ENCODE assay signal across 15 cellular contexts in the genomic region with DNA sequence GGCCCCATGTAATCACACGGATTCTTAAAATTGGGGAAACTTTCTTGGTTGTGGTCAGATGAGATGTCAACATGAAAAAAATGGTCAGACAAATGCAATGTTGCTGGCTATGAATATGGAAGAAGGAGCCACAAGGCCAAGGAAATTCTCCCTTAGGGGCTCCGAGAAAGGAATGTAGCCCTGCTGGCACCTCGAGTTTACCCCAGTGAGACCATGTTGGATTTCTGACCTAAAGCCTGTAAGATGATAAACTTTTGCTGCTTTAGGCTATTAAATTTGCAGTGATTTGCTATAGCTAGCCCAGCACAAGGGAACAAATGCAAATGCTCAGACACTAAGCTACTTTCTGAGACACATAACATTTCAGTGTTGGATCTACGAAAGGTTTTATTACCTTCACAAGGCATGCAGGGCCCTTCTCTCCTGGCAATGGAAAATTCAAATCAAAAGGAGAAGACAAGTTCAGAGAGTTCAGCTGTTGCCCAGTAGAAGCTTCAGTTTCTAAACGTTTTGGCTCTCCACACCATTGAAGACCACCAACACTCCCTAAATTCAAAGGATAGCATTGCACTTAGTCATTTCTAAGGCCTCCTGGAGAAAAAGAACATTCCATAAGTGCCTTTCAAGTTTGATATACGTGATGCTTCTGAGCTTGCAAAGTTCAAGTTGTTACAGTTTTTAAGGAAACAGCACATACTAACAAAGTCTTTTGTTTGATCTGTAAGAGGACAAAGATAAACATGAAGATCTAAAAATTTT. TPM values are rescaled to one million over a fixed set of nuclear protein-coding genes. Genes with fewer than 3 reads are reported as not detected.
DNase-seq lines count a peak whose midpoint lies in the region; ATAC-seq and TF ChIP-seq lines count a peak whose summit lies in the region.
"Had no signal": no experiment of that assay in that cellular context is flagged by ENCODE, and none has a peak within 500 bp of the region (broad histone marks: within the 10 kb centered on the region; RNA-seq: fewer than 3 reads in every experiment).

No MANE protein-coding gene starts in this region.

- ATAC-seq in RWPE2 (ENCODE audit: low read depth) (peak; percentile 67), GM21619 (IDR thresholded peaks at IDR 0.05; ENCODE audit: unreplicated experiment) (no peak)
- ATAC-seq: HepG2 had no signal

- no peaks in the 10 kb centered on the region for H3K4me1 Mint-ChIP-seq in progenitor cell of endocrine pancreas (ENCODE audit: low read depth)

- H3K27me3 ChIP-seq in RWPE2 (ENCODE audit: insufficient read depth, poor library complexity, severe bottlenecking), result no peaks in the 10 kb centered on the region

- H3K4me3 Mint-ChIP-seq in progenitor cell of endocrine pancreas (ENCODE audit: low read depth), result no peak overlapping the region

- H3K27me3 Mint-ChIP-seq in progenitor cell of endocrine pancreas, result no peaks in the 10 kb centered on the region

- TF ChIP-seq CTCF in RWPE2 (IDR thresholded peaks at IDR 0.05; ENCODE audit: poor library complexity, severe bottlenecking) (no peak), fibroblast of pulmonary artery (IDR thresholded peaks at IDR 0.05; ENCODE audit: low read length, missing control alignments) (no peak), progenitor cell of endocrine pancreas (IDR thresholded peaks at IDR 0.05; ENCODE audit: unreplicated experiment) (no peak)

- peak overlapping the region; percentile 38 for H3K27ac Mint-ChIP-seq in progenitor cell of endocrine pancreas

- H3K9me3 ChIP-seq in RWPE2 (ENCODE audit: severe bottlenecking), result no peaks in the 10 kb centered on the region
- H3K9me3 ChIP-seq: HAP-1 had no signal

- DNase-seq in ELR (ENCODE audit: low read depth), result peak; percentile 82
- DNase-seq in RWPE2 (ENCODE audit: low spot score), result no peak
- peak; percentile 85 for DNase-seq in fibroblast of pulmonary artery (ENCODE audit: low read depth)
- DNase-seq in progenitor cell of endocrine pancreas (ENCODE audit: low spot score, unreplicated experiment), result no peak
- no peak for DNase-seq in activated CD4-positive, alpha-beta T cell treated with anti-CD3 and anti-CD28 coated beads, Interleukin-2, amount 50 U/mL, for 48 hours
- no peak for DNase-seq in nucleus accumbens (lab: John Stamatoyannopoulos, UW)
- DNase-seq in NCI-H1694 treated with DMSO at 0.1 percent for 48 hours (lab: John Stamatoyannopoulos, UW), result no peak
- DNase-seq: activated CD4-positive, alpha-beta T cell treated with anti-CD3 and anti-CD28 coated beads for 4 hours; activated naive CD4-positive, alpha-beta T cell treated with anti-CD3 and anti-CD28 coated beads, Interleukin-2, amount 50 U/mL, for 16 hours; hypothalamus; NCI-H1694; T-helper 1 cell had no signal

- peaks cover 18% of the 10 kb centered on the region for H3K4me1 ChIP-seq in RWPE2 (ENCODE audit: insufficient read depth, poor library complexity, severe bottlenecking)
- H3K4me1 ChIP-seq: HAP-1 had no signal

- peaks cover 23% of the 10 kb centered on the region for H3K36me3 Mint-ChIP-seq in progenitor cell of endocrine pancreas (ENCODE audit: insufficient read depth)

- H3K27ac ChIP-seq in RWPE2 (ENCODE audit: poor library complexity, severe bottlenecking), result peak overlapping the region; percentile 51

- no peak overlapping the region for H3K4me3 ChIP-seq in RWPE2 (ENCODE audit: severe bottlenecking)
- H3K4me3 ChIP-seq in fibroblast of pulmonary artery (replicated peaks; ENCODE audit: low read depth, low read length), result no peak overlapping the region
- H3K4me3 ChIP-seq: HAP-1 had no signal

- peaks cover 97% of the 10 kb centered on the region for H3K36me3 ChIP-seq in RWPE2 (ENCODE audit: low read depth)

- no peaks in the 10 kb centered on the region for H3K9me3 Mint-ChIP-seq in progenitor cell of endocrine pancreas (ENCODE audit: low read depth)

RNA-seq across cellular contexts. Expression of a gene that starts 23.4 kb away (rescaled TPM):
- 44.9 and 47.0 TPM in 2 replicates for total RNA-seq in progenitor cell of endocrine pancreas

RNA-seq across cellular contexts. Expression of a gene that starts 43.3 kb away (rescaled TPM):
- 67.8 and 75.6 TPM in 2 replicates for total RNA-seq in progenitor cell of endocrine pancreas

Comparison
In these comparisons a context has a peak if more than half of its experiments do, and no peak if none do; other contexts are left out.
1. DNase-seq: peak in ELR (single experiment) and fibroblast of pulmonary artery (single experiment); none in RWPE2 (single experiment), progenitor cell of endocrine pancreas (single experiment), activated CD4-positive, alpha-beta T cell treated with anti-CD3 and anti-CD28 coated beads, Interleukin-2, amount 50 U/mL, for 48 hours (0 of 2), nucleus accumbens (0 of 56) and NCI-H1694 treated with DMSO at 0.1 percent for 48 hours (single experiment).